Comparison of ENCODE assay signal across 23 cellular contexts in the genomic region with DNA sequence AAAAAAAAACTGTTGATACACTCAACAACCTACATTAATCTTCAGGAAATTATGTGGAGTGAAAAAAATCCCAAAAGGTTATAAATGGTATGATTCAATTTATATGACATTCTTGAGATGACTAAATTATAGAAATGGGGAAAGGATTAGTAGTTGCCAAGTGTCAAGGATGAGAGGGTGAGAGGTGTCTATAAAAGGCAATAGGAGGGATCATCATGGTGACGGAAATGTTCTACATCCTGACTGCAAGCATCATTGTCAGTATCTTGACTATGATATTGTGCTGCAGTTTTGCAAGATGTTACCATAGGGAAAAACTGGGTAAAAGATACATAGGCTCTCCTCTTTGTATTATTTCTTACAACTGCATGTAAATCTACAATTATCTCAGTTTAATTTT.
DNase-seq lines count a peak whose midpoint lies in the region; ATAC-seq lines count a peak whose summit lies in the region.
"Had no signal": no experiment of that assay in that cellular context is flagged by ENCODE, and none has a peak within 500 bp of the region (broad histone marks: within the 10 kb centered on the region; RNA-seq: fewer than 3 reads in every experiment).

No MANE protein-coding gene starts in this region.

- H3K36me3 Mint-ChIP-seq in activated naive CD8-positive, alpha-beta T cell treated with anti-CD3 and anti-CD28 coated beads, Interleukin-2, amount 50 U/mL, for 24 hours (ENCODE audit: low read depth), result no peaks in the 10 kb centered on the region
- no peaks in the 10 kb centered on the region for H3K36me3 Mint-ChIP-seq in activated naive CD8-positive, alpha-beta T cell treated with anti-CD3 and anti-CD28 coated beads for 36 hours
- H3K36me3 Mint-ChIP-seq in activated T-helper 17 cell treated with anti-CD3 and anti-CD28 coated beads, Interleukin-2, amount 50 U/mL, for 72 hours (ENCODE audit: low read depth), result no peaks in the 10 kb centered on the region
- no peaks in the 10 kb centered on the region for H3K36me3 Mint-ChIP-seq in CD8-positive, alpha-beta memory T cell
- H3K36me3 Mint-ChIP-seq: CD8-positive, alpha-beta T cell; IgD-negative memory B cell had no signal

- no peak overlapping the region for H3K27ac ChIP-seq in CD8-positive, alpha-beta memory T cell (ENCODE audit: low read depth, low read length)
- H3K27ac ChIP-seq: 22Rv1, A549, BLaER1, GM23248 had no signal

- no peak overlapping the region for H3K4me3 ChIP-seq in CD8-positive, alpha-beta memory T cell (ENCODE audit: low read length)
- H3K4me3 ChIP-seq: A549, BLaER1, GM12878, GM23248 had no signal

- H3K4me3 Mint-ChIP-seq in activated naive CD8-positive, alpha-beta T cell treated with anti-CD3 and anti-CD28 coated beads, Interleukin-2, amount 50 U/mL, for 24 hours, result no peak overlapping the region
- H3K4me3 Mint-ChIP-seq in activated naive CD8-positive, alpha-beta T cell treated with anti-CD3 and anti-CD28 coated beads for 36 hours, result no peak overlapping the region
- H3K4me3 Mint-ChIP-seq in activated T-helper 17 cell treated with anti-CD3 and anti-CD28 coated beads, Interleukin-2, amount 50 U/mL, for 72 hours, result no peak overlapping the region
- H3K4me3 Mint-ChIP-seq in CD8-positive, alpha-beta memory T cell, result no peak overlapping the region
- H3K4me3 Mint-ChIP-seq: CD8-positive, alpha-beta T cell; HFFc6; IgD-negative memory B cell had no signal

- POLR2A ChIA-PET in CD8-positive, alpha-beta memory T cell (lab: Charles Lee), result no interaction called here

- H3K9me3 Mint-ChIP-seq in activated naive CD8-positive, alpha-beta T cell treated with anti-CD3 and anti-CD28 coated beads, Interleukin-2, amount 50 U/mL, for 24 hours, result no peaks in the 10 kb centered on the region
- H3K9me3 Mint-ChIP-seq in activated naive CD8-positive, alpha-beta T cell treated with anti-CD3 and anti-CD28 coated beads for 36 hours, result no peaks in the 10 kb centered on the region
- H3K9me3 Mint-ChIP-seq in activated T-helper 17 cell treated with anti-CD3 and anti-CD28 coated beads, Interleukin-2, amount 50 U/mL, for 72 hours, result no peaks in the 10 kb centered on the region
- no peaks in the 10 kb centered on the region for H3K9me3 Mint-ChIP-seq in CD8-positive, alpha-beta memory T cell
- H3K9me3 Mint-ChIP-seq: CD8-positive, alpha-beta T cell; HFFc6; IgD-negative memory B cell had no signal

- H3K27me3 Mint-ChIP-seq in activated naive CD8-positive, alpha-beta T cell treated with anti-CD3 and anti-CD28 coated beads, Interleukin-2, amount 50 U/mL, for 24 hours, result peaks cover 20% of the 10 kb centered on the region
- peaks cover 30% of the 10 kb centered on the region for H3K27me3 Mint-ChIP-seq in activated naive CD8-positive, alpha-beta T cell treated with anti-CD3 and anti-CD28 coated beads for 36 hours
- peaks cover 13% of the 10 kb centered on the region for H3K27me3 Mint-ChIP-seq in activated T-helper 17 cell treated with anti-CD3 and anti-CD28 coated beads, Interleukin-2, amount 50 U/mL, for 72 hours
- H3K27me3 Mint-ChIP-seq in CD8-positive, alpha-beta memory T cell, result peaks cover 3 to 15% of the 10 kb centered on the region in 2 donors
- H3K27me3 Mint-ChIP-seq: IgD-negative memory B cell had no signal

- no peak for DNase-seq in activated naive CD8-positive, alpha-beta T cell treated with anti-CD3 and anti-CD28 coated beads, Interleukin-2, amount 50 U/mL, for 24 hours
- no peak for DNase-seq in activated naive CD8-positive, alpha-beta T cell treated with anti-CD3 and anti-CD28 coated beads for 36 hours
- DNase-seq in HT1080 (ENCODE audit: low read depth) (peak; percentile 13), putamen (ENCODE audit: low spot score) (peak; percentile 42), HK-2 (ENCODE audit: unreplicated experiment) (no peak)
- DNase-seq in CD8-positive, alpha-beta memory T cell, result no peak
- DNase-seq: AML-193; CD8-positive, alpha-beta T cell; COR-L47; DMS 273 treated with DMSO at 0.1 percent for 48 hours; DMS53; DND-41; EL; GM23248; HFFc6 had no signal

- no peaks in the 10 kb centered on the region for H3K36me3 ChIP-seq in CD8-positive, alpha-beta memory T cell (ENCODE audit: insufficient read depth, low read length)
- H3K36me3 ChIP-seq: BLaER1 had no signal

- ATAC-seq in activated naive CD8-positive, alpha-beta T cell treated with anti-CD3 and anti-CD28 coated beads, Interleukin-2, amount 50 U/mL, for 24 hours, result peak; percentile 76
- peak; percentile 44 for ATAC-seq in activated T-helper 17 cell treated with anti-CD3 and anti-CD28 coated beads, Interleukin-2, amount 50 U/mL, for 72 hours (replicated peaks)
- ATAC-seq: A549; CD8-positive, alpha-beta T cell; GM12878; HCT116; HepG2 had no signal

- H3K27me3 ChIP-seq in CD8-positive, alpha-beta memory T cell (ENCODE audit: insufficient read depth, low read length, poor library complexity, severe bottlenecking), result no peaks in the 10 kb centered on the region
- H3K27me3 ChIP-seq: BLaER1 had no signal

- peaks cover 16% of the 10 kb centered on the region for H3K4me1 Mint-ChIP-seq in activated naive CD8-positive, alpha-beta T cell treated with anti-CD3 and anti-CD28 coated beads, Interleukin-2, amount 50 U/mL, for 24 hours
- H3K4me1 Mint-ChIP-seq in activated naive CD8-positive, alpha-beta T cell treated with anti-CD3 and anti-CD28 coated beads for 36 hours, result peaks cover 5% of the 10 kb centered on the region
- peaks cover 6% of the 10 kb centered on the region for H3K4me1 Mint-ChIP-seq in activated T-helper 17 cell treated with anti-CD3 and anti-CD28 coated beads, Interleukin-2, amount 50 U/mL, for 72 hours
- peaks cover 0 to 3% (median 0%) of the 10 kb centered on the region in 3 donors for H3K4me1 Mint-ChIP-seq in CD8-positive, alpha-beta memory T cell

- H3K27ac Mint-ChIP-seq in activated naive CD8-positive, alpha-beta T cell treated with anti-CD3 and anti-CD28 coated beads, Interleukin-2, amount 50 U/mL, for 24 hours, result no peak overlapping the region
- H3K27ac Mint-ChIP-seq in activated naive CD8-positive, alpha-beta T cell treated with anti-CD3 and anti-CD28 coated beads for 36 hours, result no peak overlapping the region
- no peak overlapping the region for H3K27ac Mint-ChIP-seq in activated T-helper 17 cell treated with anti-CD3 and anti-CD28 coated beads, Interleukin-2, amount 50 U/mL, for 72 hours
- H3K27ac Mint-ChIP-seq in CD8-positive, alpha-beta memory T cell, result no peak overlapping the region
- H3K27ac Mint-ChIP-seq: CD8-positive, alpha-beta T cell; HFFc6; IgD-negative memory B cell had no signal

- CTCF ChIA-PET in CD8-positive, alpha-beta memory T cell (lab: Charles Lee), result no interaction called here

- no peaks in the 10 kb centered on the region for H3K4me1 ChIP-seq in CD8-positive, alpha-beta memory T cell (ENCODE audit: insufficient read depth, low read length)
- H3K4me1 ChIP-seq: A549, BLaER1 had no signal

- no peaks in the 10 kb centered on the region for H3K9me3 ChIP-seq in CD8-positive, alpha-beta memory T cell (ENCODE audit: low read length)
- H3K9me3 ChIP-seq: A549, BLaER1 had no signal

Comparison
In these comparisons a context has a peak if more than half of its experiments do, and no peak if none do; other contexts are left out.
1. DNase-seq: peak in HT1080 (single experiment) and putamen (single experiment); none in activated naive CD8-positive, alpha-beta T cell treated with anti-CD3 and anti-CD28 coated beads, Interleukin-2, amount 50 U/mL, for 24 hours (single experiment), activated naive CD8-positive, alpha-beta T cell treated with anti-CD3 and anti-CD28 coated beads for 36 hours (single experiment), HK-2 (single experiment) and CD8-positive, alpha-beta memory T cell (0 of 5).